1 cellular context compared by ENCODE assay signal in genomic region chr9:87587864-87588263, GRCh38.
TF ChIP-seq lines count a peak whose summit lies in the region.

No MANE protein-coding gene starts in this region.

TF ChIP-seq in HepG2, 621 proteins besides CTCF, POLR2A, EP300 and RAD21:
- TF ChIP-seq GMEB2 (CRISPR knock-in tag; IDR thresholded peaks at IDR 0.05; ENCODE audit: low read depth) = no peak
- no peak for TF ChIP-seq POLR2AphosphoS5 (IDR thresholded peaks at IDR 0.05; ENCODE audit: low read depth, low read length)
- TF ChIP-seq GABPB1 (CRISPR knock-in tag; IDR thresholded peaks at IDR 0.05) = no peak
- TF ChIP-seq ZNF225 (CRISPR knock-in tag; IDR thresholded peaks at IDR 0.05) = no peak
- TF ChIP-seq ZNF629 (CRISPR knock-in tag; conservative IDR thresholded peaks at IDR 0.05) = no peak
- no peak for TF ChIP-seq GATAD1 (CRISPR knock-in tag; IDR thresholded peaks at IDR 0.05)
- TF ChIP-seq THAP8 (CRISPR knock-in tag; IDR thresholded peaks at IDR 0.05; ENCODE audit: borderline replicate concordance) = no peak
- no peak for TF ChIP-seq SIN3A (IDR thresholded peaks at IDR 0.05; ENCODE audit: borderline replicate concordance, low read depth, low read length)
TF ChIP-seq in HepG2: peak in this region for 0.
